ENCODE assay signal across 23 cellular contexts in the genomic region with DNA sequence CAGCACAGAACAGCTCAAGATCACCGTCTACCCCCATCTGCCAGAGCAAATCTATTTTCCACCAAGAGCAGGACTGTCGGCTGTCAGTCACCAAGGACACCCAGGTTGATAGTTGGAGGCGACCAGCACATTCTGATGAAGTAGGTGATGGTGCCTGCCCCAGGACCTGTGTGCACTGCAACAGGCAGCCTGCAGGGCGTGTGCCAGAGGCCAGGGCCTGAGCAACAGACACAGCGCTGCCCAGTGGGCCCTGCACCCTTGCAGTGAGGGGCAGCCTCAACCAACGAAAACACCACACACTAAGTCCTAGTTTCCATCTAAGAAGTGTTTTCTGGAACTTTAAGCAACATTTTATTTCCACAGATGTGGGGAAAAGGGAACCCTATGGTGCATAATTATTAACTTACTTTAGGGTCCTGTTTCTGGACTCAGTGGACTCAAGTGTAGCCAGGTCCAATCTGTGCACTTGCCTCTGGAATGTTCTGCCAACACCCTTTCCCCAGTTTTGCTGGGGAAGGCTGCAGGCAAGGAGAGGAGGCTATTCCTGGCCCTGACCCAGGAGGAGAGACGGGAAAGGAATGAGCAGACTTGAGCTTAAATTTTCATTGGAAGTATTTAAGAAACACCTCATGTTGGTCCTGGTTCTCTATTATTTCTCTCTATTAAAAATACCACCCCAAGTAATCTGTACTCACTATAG.
A peak's percentile ranks its signal among the peaks of the same experiment; 100 is the strongest.
DNase-seq lines count a peak whose midpoint lies in the region; ATAC-seq, FAIRE-seq and TF ChIP-seq lines count a peak whose summit lies in the region.
"Had no signal": no experiment of that assay in that cellular context is flagged by ENCODE, and none has a peak within 500 bp of the region (broad histone marks: within the 10 kb centered on the region; RNA-seq: fewer than 3 reads in every experiment).

No MANE protein-coding gene starts in this region.

- H3F3A ChIP-seq in GM23338 (replicated peaks; ENCODE audit: low read depth) = no peaks in the 10 kb centered on the region
- peaks cover 4% of the 10 kb centered on the region for H3F3A ChIP-seq in smooth muscle cell (ENCODE audit: low read depth)

- H3K79me2 ChIP-seq in GM23338 (replicated peaks; ENCODE audit: insufficient read depth) (no peaks in the 10 kb centered on the region), astrocyte (ENCODE audit: insufficient read depth, low read length) (no peaks in the 10 kb centered on the region), hepatocyte (no peaks in the 10 kb centered on the region), smooth muscle cell (ENCODE audit: low read depth) (no peaks in the 10 kb centered on the region)

- H3K4me3 Mint-ChIP-seq in GM23338 (no peak overlapping the region), astrocyte (ENCODE audit: unreplicated experiment) (no peak overlapping the region)
- H3K4me3 Mint-ChIP-seq in activated T-helper 2 cell treated with anti-CD3 and anti-CD28 coated beads, Interferon-gamma antibody, Interleukin-2, Interleukin-4, amounts not matched to agents 10 μg/mL and 5 μg/mL and 100 μg/mL, durations not matched to agents 14 hours and 24 hours and 36 hours (ENCODE audit: low read depth) = no peak overlapping the region
- H3K4me3 Mint-ChIP-seq: activated CD4-positive, alpha-beta memory T cell treated with anti-CD3 and anti-CD28 coated beads, Interleukin-2, amount 10 ng/mL, durations not matched to agents 7 days and 5 days; activated naive CD8-positive, alpha-beta T cell treated with anti-CD3 and anti-CD28 coated beads, Interleukin-2, amount 10 ng/mL, durations not matched to agents 7 days and 5 days; activated T-cell treated with anti-CD3 and anti-CD28 coated beads, Interleukin-2, amount 50 U/mL, for 24 hours; dendritic cell treated with granulocyte-macrophage colony-stimulating factor and Interleukin-4, amounts not matched to agents 40 ng/mL and 50 ng/mL, for 4 days had no signal

- H3K4me1 ChIP-seq in GM23338 (ENCODE audit: insufficient read depth) (no peaks in the 10 kb centered on the region), astrocyte (ENCODE audit: insufficient read depth, low read length) (no peaks in the 10 kb centered on the region), hepatocyte (ENCODE audit: insufficient read depth) (peaks cover 9% of the 10 kb centered on the region), smooth muscle cell (ENCODE audit: low read depth) (no peaks in the 10 kb centered on the region)
- H3K4me1 ChIP-seq: Caco-2 had no signal

- H3K36me3 ChIP-seq in GM23338 (ENCODE audit: insufficient read depth) (no peaks in the 10 kb centered on the region), astrocyte (ENCODE audit: insufficient read depth, low read length) (no peaks in the 10 kb centered on the region), hepatocyte (replicated peaks; ENCODE audit: insufficient read depth, low read depth) (no peaks in the 10 kb centered on the region), smooth muscle cell (ENCODE audit: low read depth) (no peaks in the 10 kb centered on the region)
- H3K36me3 ChIP-seq: MG63 had no signal

- intact Hi-C loops in activated T-helper 2 cell treated with anti-CD3 and anti-CD28 coated beads, Interferon-gamma antibody, Interleukin-2, Interleukin-4, amounts not matched to agents 10 μg/mL and 5 μg/mL and 100 μg/mL, durations not matched to agents 14 hours and 24 hours and 36 hours (cut with micrococcal nuclease) = no loop called here

- H3K9ac ChIP-seq in astrocyte (ENCODE audit: low read length) (no peak overlapping the region), smooth muscle cell (ENCODE audit: low read depth) (no peak overlapping the region)

- H3K4me3 ChIP-seq in GM23338 (no peak overlapping the region), astrocyte (ENCODE audit: insufficient read depth, low read depth, low read length) (no peak overlapping the region), hepatocyte (no peak overlapping the region), smooth muscle cell (no peak overlapping the region)
- H3K4me3 ChIP-seq: MG63 had no signal

- FAIRE-seq in astrocyte (lab: Jason Lieb, UNC) = no peak
- FAIRE-seq: bronchial epithelial cell had no signal

- H2AFZ ChIP-seq in GM23338 (no peak overlapping the region), astrocyte (ENCODE audit: low read depth, low read length) (no peak overlapping the region), hepatocyte (no peak overlapping the region), smooth muscle cell (ENCODE audit: low read depth) (no peak overlapping the region)

- H3K9me2 ChIP-seq in GM23338 (ENCODE audit: insufficient read depth) (no peaks in the 10 kb centered on the region), hepatocyte (replicated peaks; ENCODE audit: insufficient read depth) (no peaks in the 10 kb centered on the region)

- no peak for TF ChIP-seq CTCF in GM23338 (conservative IDR thresholded peaks at IDR 0.05; ENCODE audit: low read depth in 2 of 2)
- TF ChIP-seq CTCF in astrocyte (IDR thresholded peaks at IDR 0.05; ENCODE audit: insufficient read depth, low read depth, low read length) = no peak
- no peak for TF ChIP-seq CTCF in hepatocyte (IDR thresholded peaks at IDR 0.05; ENCODE audit: poor library complexity)
- TF ChIP-seq CTCF in smooth muscle cell (IDR thresholded peaks at IDR 0.05; ENCODE audit: borderline replicate concordance, insufficient read depth, poor library complexity, severe bottlenecking) = no peak

- H3K27me3 ChIP-seq in GM23338 (ENCODE audit: insufficient read depth) = no peaks in the 10 kb centered on the region
- H3K27me3 ChIP-seq in astrocyte (ENCODE audit: insufficient read depth, low read length) = no peaks in the 10 kb centered on the region
- H3K27me3 ChIP-seq in hepatocyte = no peaks in the 10 kb centered on the region
- no peaks in the 10 kb centered on the region for H3K27me3 ChIP-seq in smooth muscle cell (ENCODE audit: low read depth)
- H3K27me3 ChIP-seq: MG63 had no signal

- ATAC-seq in GM23338 = peak; percentile 71

- H3K4me2 ChIP-seq in GM23338 = no peak overlapping the region
- peak overlapping the region; percentile 70 for H3K4me2 ChIP-seq in astrocyte (ENCODE audit: low read length)
- H3K4me2 ChIP-seq in hepatocyte = peak overlapping the region; percentile 66
- peak overlapping the region; percentile 80 for H3K4me2 ChIP-seq in smooth muscle cell

- H3K4me1 Mint-ChIP-seq in GM23338 (peaks cover 3% of the 10 kb centered on the region; the same call in 2 of the 3 replicates), astrocyte (ENCODE audit: low read depth, unreplicated experiment) (peaks cover 27% of the 10 kb centered on the region)
- peaks cover 5% of the 10 kb centered on the region for H3K4me1 Mint-ChIP-seq in activated T-helper 2 cell treated with anti-CD3 and anti-CD28 coated beads, Interferon-gamma antibody, Interleukin-2, Interleukin-4, amounts not matched to agents 10 μg/mL and 5 μg/mL and 100 μg/mL, durations not matched to agents 14 hours and 24 hours and 36 hours (ENCODE audit: low read depth)

- no peaks in the 10 kb centered on the region; the same call in 2 of the 3 replicates for H3K36me3 Mint-ChIP-seq in GM23338 (ENCODE audit: low read depth)
- peaks cover 17% of the 10 kb centered on the region for H3K36me3 Mint-ChIP-seq in astrocyte (ENCODE audit: low read depth, unreplicated experiment)
- no peaks in the 10 kb centered on the region for H3K36me3 Mint-ChIP-seq in activated T-helper 2 cell treated with anti-CD3 and anti-CD28 coated beads, Interferon-gamma antibody, Interleukin-2, Interleukin-4, amounts not matched to agents 10 μg/mL and 5 μg/mL and 100 μg/mL, durations not matched to agents 14 hours and 24 hours and 36 hours (ENCODE audit: low read depth)
- H3K36me3 Mint-ChIP-seq: activated naive CD8-positive, alpha-beta T cell treated with anti-CD3 and anti-CD28 coated beads, Interleukin-2, amount 10 ng/mL, durations not matched to agents 7 days and 5 days had no signal

- WGBS in hepatocyte (ENCODE audit: low lambda C conversion rate, missing lambda C conversion rate) = 89% methylated on average over 7 of the region's 7 CpGs
- WGBS in smooth muscle cell (ENCODE audit: low lambda C conversion rate) = 93% methylated on average over 7 of the region's 7 CpGs

- H3K27ac ChIP-seq in GM23338 (ENCODE audit: low read depth) (no peak overlapping the region), astrocyte (ENCODE audit: low read depth, low read length) (no peak overlapping the region), hepatocyte (peak overlapping the region; percentile 56), smooth muscle cell (ENCODE audit: low read depth) (peak overlapping the region; percentile 74)
- H3K27ac ChIP-seq: VCaP had no signal

- H3K27me3 Mint-ChIP-seq in GM23338 (ENCODE audit: insufficient read depth, low read depth, poor library complexity) (peaks cover 10% of the 10 kb centered on the region), astrocyte (ENCODE audit: low read depth, unreplicated experiment) (no peaks in the 10 kb centered on the region)
- H3K27me3 Mint-ChIP-seq in activated T-helper 2 cell treated with anti-CD3 and anti-CD28 coated beads, Interferon-gamma antibody, Interleukin-2, Interleukin-4, amounts not matched to agents 10 μg/mL and 5 μg/mL and 100 μg/mL, durations not matched to agents 14 hours and 24 hours and 36 hours (ENCODE audit: low read depth) = peaks cover 19% of the 10 kb centered on the region

- H3K9me3 Mint-ChIP-seq in GM23338 (peaks cover 4% of the 10 kb centered on the region; the same call in 2 of the 3 replicates), astrocyte (ENCODE audit: unreplicated experiment) (peaks cover under 1% of the 10 kb centered on the region)
- no peaks in the 10 kb centered on the region for H3K9me3 Mint-ChIP-seq in activated T-helper 2 cell treated with anti-CD3 and anti-CD28 coated beads, Interferon-gamma antibody, Interleukin-2, Interleukin-4, amounts not matched to agents 10 μg/mL and 5 μg/mL and 100 μg/mL, durations not matched to agents 14 hours and 24 hours and 36 hours
- H3K9me3 Mint-ChIP-seq: activated CD4-positive, alpha-beta memory T cell treated with anti-CD3 and anti-CD28 coated beads, Interleukin-2, amount 10 ng/mL, durations not matched to agents 7 days and 5 days; activated naive CD8-positive, alpha-beta T cell treated with anti-CD3 and anti-CD28 coated beads, Interleukin-2, amount 10 ng/mL, durations not matched to agents 7 days and 5 days had no signal

- no peaks in the 10 kb centered on the region for H3K9me3 ChIP-seq in astrocyte (ENCODE audit: insufficient read depth, low read depth, low read length)
- no peaks in the 10 kb centered on the region for H3K9me3 ChIP-seq in hepatocyte (ENCODE audit: low read depth)
- H3K9me3 ChIP-seq in smooth muscle cell (replicated peaks; ENCODE audit: low read depth) = no peaks in the 10 kb centered on the region
- H3K9me3 ChIP-seq: Caco-2, MG63 had no signal

- DNase-seq in GM23338 (ENCODE audit: low spot score) (no peak), astrocyte (ENCODE audit: low read depth) (no peak), hepatocyte (ENCODE audit: low spot score) (no peak), smooth muscle cell (lab: John Stamatoyannopoulos, UW; ENCODE audit: unreplicated experiment) (no peak), foreskin melanocyte (no peak), NCI-H526 (lab: John Stamatoyannopoulos, UW) (no peak)
- DNase-seq in activated T-helper 2 cell treated with anti-CD3 and anti-CD28 coated beads, Interferon-gamma antibody, Interleukin-2, Interleukin-4, amounts not matched to agents 10 μg/mL and 5 μg/mL and 100 μg/mL, durations not matched to agents 14 hours and 24 hours and 36 hours (ENCODE audit: low spot score) = no peak
- no peak for DNase-seq in activated CD4-positive, alpha-beta T cell treated with anti-CD3 and anti-CD28 coated beads for 48 hours
- DNase-seq: AML-193; Caco-2; GOT3; NCI-H1436 treated with DMSO at 0.1 percent for 48 hours; NCI-H2171 treated with DMSO at 0.1 percent for 48 hours; NCI-H748 treated with DMSO at 0.1 percent for 48 hours; OCI-M1; stimulated activated naive CD4-positive, alpha-beta T cell had no signal

- H4K20me1 ChIP-seq in GM23338 (replicated peaks; ENCODE audit: insufficient read depth) (no peaks in the 10 kb centered on the region), astrocyte (ENCODE audit: insufficient read depth, low read length) (no peaks in the 10 kb centered on the region), hepatocyte (ENCODE audit: insufficient read depth, poor library complexity, severe bottlenecking) (no peaks in the 10 kb centered on the region), smooth muscle cell (ENCODE audit: low read depth) (peaks cover 3% of the 10 kb centered on the region)

- no peak overlapping the region; the same call in 1 of the 2 replicates for H3K27ac Mint-ChIP-seq in GM23338
- peak overlapping the region; percentile 58 for H3K27ac Mint-ChIP-seq in astrocyte (ENCODE audit: unreplicated experiment)
- H3K27ac Mint-ChIP-seq in activated T-helper 2 cell treated with anti-CD3 and anti-CD28 coated beads, Interferon-gamma antibody, Interleukin-2, Interleukin-4, amounts not matched to agents 10 μg/mL and 5 μg/mL and 100 μg/mL, durations not matched to agents 14 hours and 24 hours and 36 hours = no peak overlapping the region
- H3K27ac Mint-ChIP-seq: activated CD4-positive, alpha-beta memory T cell treated with anti-CD3 and anti-CD28 coated beads, Interleukin-2, amount 10 ng/mL, durations not matched to agents 7 days and 5 days; activated naive CD8-positive, alpha-beta T cell treated with anti-CD3 and anti-CD28 coated beads, Interleukin-2, amount 10 ng/mL, durations not matched to agents 7 days and 5 days; activated T-cell treated with anti-CD3 and anti-CD28 coated beads, Interleukin-2, amount 50 U/mL, for 24 hours; dendritic cell treated with granulocyte-macrophage colony-stimulating factor and Interleukin-4, amounts not matched to agents 40 ng/mL and 50 ng/mL, for 4 days had no signal

Comparison
In these comparisons a context has a peak if more than half of its experiments do, and no peak if none do; other contexts are left out.
1. H3K27ac ChIP-seq: peak in hepatocyte (single experiment) and smooth muscle cell (single experiment); none in GM23338 (single experiment) and astrocyte (single experiment).